8 cellular contexts compared by ENCODE assay signal in the genomic region with DNA sequence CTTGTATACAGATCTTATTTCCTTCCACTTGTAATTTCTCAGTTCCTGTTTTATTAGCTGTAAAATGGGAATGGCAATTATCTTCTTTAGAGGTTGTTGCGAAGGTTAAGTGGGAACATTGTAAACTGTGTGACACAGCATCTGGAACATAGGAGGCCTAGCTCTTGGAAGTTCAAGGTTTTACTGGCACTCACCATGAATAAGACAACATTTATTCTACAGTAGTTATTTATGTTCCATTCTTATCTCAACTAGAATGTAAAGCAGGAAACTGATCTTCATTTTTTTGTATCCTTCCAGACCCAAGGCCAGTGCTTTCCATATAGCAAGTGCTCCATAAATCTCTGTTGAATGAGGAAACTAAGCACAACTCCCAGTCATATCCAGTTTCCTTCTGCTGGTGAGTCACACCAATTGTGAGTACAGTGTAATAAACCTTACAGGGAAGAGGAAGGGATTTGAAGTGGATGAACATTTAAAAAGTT. TPM values are rescaled to one million over a fixed set of nuclear protein-coding genes. Genes with fewer than 3 reads are reported as not detected.
DNase-seq lines count a peak whose midpoint lies in the region; ATAC-seq and TF ChIP-seq lines count a peak whose summit lies in the region.

No MANE protein-coding gene starts in this region.

- H3K9me3 ChIP-seq in muscle layer of duodenum (ENCODE audit: control insufficient read depth in 1 of 2, low read length in 2 of 2), result no peaks in the 10 kb centered on the region

- H3K4me3 Mint-ChIP-seq in chondrocyte (ENCODE audit: unreplicated experiment), result peak overlapping the region; percentile 81

- H3K36me3 Mint-ChIP-seq in chondrocyte (ENCODE audit: low read depth), result peaks cover 10% of the 10 kb centered on the region

- peak overlapping the region; percentile 93 to 98 for H3K4me3 ChIP-seq in muscle layer of duodenum (ENCODE audit: low read depth in 1 of 2, low read length in 2 of 2)

- H3K36me3 ChIP-seq in muscle layer of duodenum (ENCODE audit: control insufficient read depth in 1 of 2, insufficient read depth in 2 of 2, low read length in 2 of 2), result peaks cover 14 to 21% of the 10 kb centered on the region in 2 donors

- ATAC-seq in GM21360 (IDR thresholded peaks at IDR 0.05; ENCODE audit: unreplicated experiment) (no peak), HG03457 (IDR thresholded peaks at IDR 0.05; ENCODE audit: unreplicated experiment) (no peak)

- DNase-seq in NCI-H1417 (lab: John Stamatoyannopoulos, UW), result peak in 2 of 3 experiments; percentile 4 to 32
- DNase-seq in NCI-H1417 treated with DMSO at 0.1 percent for 48 hours (lab: John Stamatoyannopoulos, UW), result no peak
- DNase-seq in NCI-H2196 (lab: John Stamatoyannopoulos, UW; ENCODE audit: unreplicated experiment), result peak; percentile 39
- no peak for DNase-seq in chondrocyte (ENCODE audit: low spot score)
- DNase-seq in activated CD4-positive, CD25-positive, alpha-beta regulatory T cell (lab: John Stamatoyannopoulos, UW), result no peak

- H3K27ac ChIP-seq in muscle layer of duodenum (ENCODE audit: low read length), result peak overlapping the region; percentile 98

- H3K27me3 Mint-ChIP-seq in chondrocyte (ENCODE audit: low read depth), result no peaks in the 10 kb centered on the region

- peaks cover 52% of the 10 kb centered on the region for H3K4me1 Mint-ChIP-seq in chondrocyte (ENCODE audit: low read depth)

- peaks cover 14 to 24% of the 10 kb centered on the region in 2 donors for H3K4me1 ChIP-seq in muscle layer of duodenum (ENCODE audit: control insufficient read depth in 1 of 2, insufficient read depth in 2 of 2, low read length in 2 of 2)

- H3K27ac Mint-ChIP-seq in chondrocyte (ENCODE audit: unreplicated experiment), result peak overlapping the region; percentile 95

- no peaks in the 10 kb centered on the region for H3K27me3 ChIP-seq in muscle layer of duodenum (ENCODE audit: low read depth, low read length)

- H3K9me3 Mint-ChIP-seq in chondrocyte (ENCODE audit: low read depth), result no peaks in the 10 kb centered on the region

- TF ChIP-seq CTCF in chondrocyte (IDR thresholded peaks at IDR 0.05), result no peak

RNA-seq across cellular contexts. Expression of a gene that starts 1.4 kb away (rescaled TPM):
- 21.9 to 26.5 TPM (median 24.9 TPM) in 3 replicates for total RNA-seq in chondrocyte

RNA-seq across cellular contexts. Expression of a gene that starts 15.5 kb away (rescaled TPM):
- 27.1 to 31.3 TPM (median 28.0 TPM) in 3 replicates for total RNA-seq in chondrocyte

Comparison
In these comparisons a context has a peak if more than half of its experiments do, and no peak if none do; other contexts are left out.
1. DNase-seq: peak in NCI-H1417 (2 of 3) and NCI-H2196 (single experiment); none in NCI-H1417 treated with DMSO at 0.1 percent for 48 hours (single experiment), chondrocyte (single experiment) and activated CD4-positive, CD25-positive, alpha-beta regulatory T cell (0 of 4).